In genomic region chr10:30596037-30596436, GRCh38 we compare ENCODE assay signal across 35 cellular contexts. TPM values are rescaled to one million over a fixed set of nuclear protein-coding genes. Genes with fewer than 3 reads are reported as not detected.
"Had no signal": no experiment of that assay in that cellular context is flagged by ENCODE, and none has a peak within 500 bp of the region (broad histone marks: within the 10 kb centered on the region; RNA-seq: fewer than 3 reads in every experiment).

No MANE protein-coding gene starts in this region.

- H3K4me2 ChIP-seq: smooth muscle cell had no signal

- H3K9me3 ChIP-seq: heart left ventricle, lower lobe of right lung, pancreas, prostate gland, transverse colon, upper lobe of left lung had no signal

- H3K9me3 Mint-ChIP-seq: immature natural killer cell; mesothelial cell of epicardium; naive B cell; natural killer cell; nephron progenitor cell; stimulated activated memory B cell treated with anti-CD40 and anti-IgM and Interleukin-4, amounts not matched to agents 10 μg/mL and 1 μg/mL and 100 μg/mL, for 72 hours; stimulated activated naive CD8-positive, alpha-beta T cell treated with anti-CD3 and anti-CD28 coated beads, Interleukin-15, amount 100 ng/mL, for 72 hours had no signal

- DNase-seq: heart left ventricle; hypothalamus; immature natural killer cell; kidney; lower lobe of right lung; mammary epithelial cell; mesenchymal stem cell; naive B cell; natural killer cell; nephron progenitor cell; nucleus accumbens; pancreas; posterior cingulate gyrus; retina; right cardiac atrium; stimulated activated CD4-positive, alpha-beta T cell treated with anti-CD3 and anti-CD28 coated beads, Interleukin-1b, Interleukin-23, amount 100 ng/mL, for 48 hours; stimulated activated CD4-positive, alpha-beta T cell treated with anti-CD3 and anti-CD28 coated beads, Interleukin-2, amount 100 ng/mL, for 48 hours; stimulated activated CD4-positive, alpha-beta T cell treated with anti-CD3 and anti-CD28 coated beads, Interleukin-4, amount 100 ng/mL, for 4 hours; stimulated activated CD8-positive, alpha-beta memory T cell treated with anti-CD3 and anti-CD28 coated beads, Interleukin-4, amount 100 ng/mL, for 48 hours; stimulated activated naive CD4-positive, alpha-beta T cell treated with Interleukin-2 at 50 U/mL for 16 hours; stimulated activated naive CD8-positive, alpha-beta T cell treated with anti-CD3 and anti-CD28 coated beads, Interleukin-15, amount 100 ng/mL, for 72 hours; substantia nigra; transverse colon; upper lobe of left lung had no signal

- H3K27me3 Mint-ChIP-seq: stimulated activated memory B cell treated with anti-CD40 and anti-IgM and Interleukin-4, amounts not matched to agents 10 μg/mL and 1 μg/mL and 100 μg/mL, for 72 hours had no signal

- H3K27me3 ChIP-seq: pancreas, transverse colon, upper lobe of left lung had no signal

- H3K4me3 ChIP-seq: heart left ventricle, lower lobe of right lung, pancreas, prostate gland, smooth muscle cell, transverse colon, upper lobe of left lung had no signal

- H3K4me3 Mint-ChIP-seq: immature natural killer cell; mesothelial cell of epicardium; natural killer cell; nephron progenitor cell; stimulated activated memory B cell treated with anti-CD40 and anti-IgM and Interleukin-4, amounts not matched to agents 10 μg/mL and 1 μg/mL and 100 μg/mL, for 72 hours; stimulated activated naive CD8-positive, alpha-beta T cell treated with anti-CD3 and anti-CD28 coated beads, Interleukin-15, amount 100 ng/mL, for 72 hours had no signal

- ATAC-seq: heart left ventricle; lower lobe of right lung; natural killer cell; right cardiac atrium; stimulated activated memory B cell treated with anti-CD40 and anti-IgM and Interleukin-4, amounts not matched to agents 10 μg/mL and 1 μg/mL and 100 μg/mL, for 72 hours; stimulated activated naive CD8-positive, alpha-beta T cell treated with anti-CD3 and anti-CD28 coated beads, Interleukin-15, amount 100 ng/mL, for 72 hours had no signal

- H3K27ac Mint-ChIP-seq: immature natural killer cell; mesothelial cell of epicardium; naive B cell; natural killer cell; nephron progenitor cell; stimulated activated memory B cell treated with anti-CD40 and anti-IgM and Interleukin-4, amounts not matched to agents 10 μg/mL and 1 μg/mL and 100 μg/mL, for 72 hours; stimulated activated naive CD8-positive, alpha-beta T cell treated with anti-CD3 and anti-CD28 coated beads, Interleukin-15, amount 100 ng/mL, for 72 hours had no signal

- H3K4me1 Mint-ChIP-seq: immature natural killer cell; stimulated activated memory B cell treated with anti-CD40 and anti-IgM and Interleukin-4, amounts not matched to agents 10 μg/mL and 1 μg/mL and 100 μg/mL, for 72 hours had no signal

- H3K36me3 ChIP-seq: heart left ventricle, lower lobe of right lung, pancreas, prostate gland, transverse colon, upper lobe of left lung had no signal

- H3K27ac ChIP-seq: heart left ventricle, lower lobe of right lung, pancreas, prostate gland, transverse colon, upper lobe of left lung had no signal

- H3K36me3 Mint-ChIP-seq: immature natural killer cell; mesothelial cell of epicardium; naive B cell; natural killer cell; stimulated activated memory B cell treated with anti-CD40 and anti-IgM and Interleukin-4, amounts not matched to agents 10 μg/mL and 1 μg/mL and 100 μg/mL, for 72 hours had no signal

- H3K4me1 ChIP-seq: heart left ventricle, lower lobe of right lung, pancreas, prostate gland, transverse colon, upper lobe of left lung had no signal

RNA-seq across cellular contexts. Expression of gene LYZL2, which starts 33.5 kb away (rescaled TPM):
- total RNA-seq: heart left ventricle, kidney, left lobe of liver, liver, lower lobe of right lung, mammary epithelial cell, mesothelial cell of epicardium, mononuclear cell, natural killer cell, osteoblast, pancreas, right cardiac atrium, skeletal muscle tissue, smooth muscle cell, temporal lobe, transverse colon, upper lobe of left lung, urinary bladder had no signal
